ENCODE assay signal across 1 cellular context in genomic region chrX:96611619-96612362, GRCh38.
TF ChIP-seq lines count a peak whose summit lies in the region.

No MANE protein-coding gene starts in this region.

TF ChIP-seq in IMR-90, 13 proteins besides CTCF, POLR2A, EP300 and RAD21:
- TF ChIP-seq CHD1 (IDR thresholded peaks at IDR 0.05; ENCODE audit: low read depth, low read length) (no peak), MAFK (IDR thresholded peaks at IDR 0.05; ENCODE audit: low read depth, low read length) (no peak), ELK1 (IDR thresholded peaks at IDR 0.05; ENCODE audit: borderline replicate concordance, low read depth, low read length) (no peak), CEBPB (IDR thresholded peaks at IDR 0.05; ENCODE audit: low read depth, low read length) (no peak), NFE2L2 (IDR thresholded peaks at IDR 0.05; ENCODE audit: low read depth, low read length) (no peak), MAZ (IDR thresholded peaks at IDR 0.05; ENCODE audit: borderline replicate concordance, low read depth, low read length) (no peak), SMC3 (IDR thresholded peaks at IDR 0.05; ENCODE audit: low read depth, low read length) (no peak), USF2 (IDR thresholded peaks at IDR 0.05; ENCODE audit: low read depth, low read length) (no peak)
